ENCODE assay signal across 24 cellular contexts in genomic region chr17:2375406-2375805, GRCh38.
"Had no signal": no experiment of that assay in that cellular context is flagged by ENCODE, and none has a peak within 500 bp of the region (broad histone marks: within the 10 kb centered on the region; RNA-seq: fewer than 3 reads in every experiment).

No MANE protein-coding gene starts in this region.

- H3K27ac Mint-ChIP-seq: activated naive CD4-positive, alpha-beta T cell treated with anti-CD3 and anti-CD28 coated beads for 36 hours; natural killer cell; stimulated activated naive CD8-positive, alpha-beta T cell treated with anti-CD3 and anti-CD28 coated beads, Interleukin-15, Interleukin-2, amounts not matched to agents 100 ng/mL and 50 ng/mL, for 24 hours had no signal

- H3K4me1 ChIP-seq: left ventricle myocardium inferior, psoas muscle, right atrium auricular region, tibial nerve had no signal

- H3K36me3 ChIP-seq: ovary had no signal

- H3K4me1 Mint-ChIP-seq: activated naive CD8-positive, alpha-beta T cell treated with anti-CD3 and anti-CD28 coated beads, Interleukin-2, amount 10 ng/mL, durations not matched to agents 7 days and 5 days; immature natural killer cell; natural killer cell had no signal

- H3K9me3 Mint-ChIP-seq: activated naive CD4-positive, alpha-beta T cell treated with anti-CD3 and anti-CD28 coated beads for 36 hours; activated naive CD8-positive, alpha-beta T cell treated with anti-CD3 and anti-CD28 coated beads, Interleukin-2, amount 10 ng/mL, durations not matched to agents 7 days and 5 days; activated T-cell treated with anti-CD3 and anti-CD28 coated beads, Interleukin-2, amount 50 U/mL, for 4 hours; immature natural killer cell; natural killer cell; stimulated activated naive CD8-positive, alpha-beta T cell treated with anti-CD3 and anti-CD28 coated beads, Interleukin-15, Interleukin-2, amounts not matched to agents 100 ng/mL and 50 ng/mL, for 24 hours had no signal

- ATAC-seq: activated T-cell treated with anti-CD3 and anti-CD28 coated beads, Interleukin-2, amount 50 U/mL, for 4 hours; natural killer cell had no signal

- H3K36me3 Mint-ChIP-seq: activated naive CD8-positive, alpha-beta T cell treated with anti-CD3 and anti-CD28 coated beads, Interleukin-2, amount 10 ng/mL, durations not matched to agents 7 days and 5 days; natural killer cell had no signal

- H3K9me3 ChIP-seq: left ventricle myocardium inferior, neutrophil, ovary, psoas muscle, right atrium auricular region, tibial nerve had no signal

- H3K27me3 Mint-ChIP-seq: activated naive CD8-positive, alpha-beta T cell treated with anti-CD3 and anti-CD28 coated beads, Interleukin-2, amount 10 ng/mL, durations not matched to agents 7 days and 5 days; stimulated activated naive CD8-positive, alpha-beta T cell treated with anti-CD3 and anti-CD28 coated beads, Interleukin-15, Interleukin-2, amounts not matched to agents 100 ng/mL and 50 ng/mL, for 24 hours had no signal

- H3K4me3 ChIP-seq: left ventricle myocardium inferior, ovary, psoas muscle, right atrium auricular region, tibial nerve had no signal

- DNase-seq: activated CD4-positive, alpha-beta T cell treated with anti-CD3 and anti-CD28 coated beads for 4 hours; activated CD4-positive, alpha-beta T cell treated with anti-CD3 and anti-CD28 coated beads, Interleukin-2, amount 50 U/mL, for 48 hours; activated CD4-positive, CD25-positive, alpha-beta regulatory T cell; activated CD8-positive, alpha-beta memory T cell treated with anti-CD3 and anti-CD28 coated beads, Interleukin-2, amount 50 U/mL, for 48 hours; activated effector memory CD4-positive, alpha-beta T cell treated with Interleukin-2 at 50 U/mL for 16 hours; activated naive CD4-positive, alpha-beta T cell treated with anti-CD3 and anti-CD28 coated beads for 36 hours; activated naive CD8-positive, alpha-beta T cell treated with anti-CD3 and anti-CD28 coated beads, Interleukin-2, amount 10 ng/mL, durations not matched to agents 7 days and 5 days; activated T-cell treated with anti-CD3 and anti-CD28 coated beads, Interleukin-2, amount 50 U/mL, for 4 hours; amniotic stem cell; erythroblast; immature natural killer cell; kidney glomerular epithelial cell; left ventricle myocardium inferior; midbrain; natural killer cell; ovary; psoas muscle; stimulated activated CD4-positive, alpha-beta T cell treated with anti-CD3 and anti-CD28 coated beads, Interleukin-12 subunit alpha, Interleukin-12 subunit beta, amount 100 ng/mL, for 4 hours; stimulated activated CD4-positive, alpha-beta T cell treated with anti-CD3 and anti-CD28 coated beads, Interleukin-4, amount 100 ng/mL, for 4 hours; T1000 had no signal

- H3K27me3 ChIP-seq: neutrophil, ovary, right atrium auricular region, tibial nerve had no signal

- H3K4me3 Mint-ChIP-seq: activated naive CD4-positive, alpha-beta T cell treated with anti-CD3 and anti-CD28 coated beads for 36 hours; activated naive CD8-positive, alpha-beta T cell treated with anti-CD3 and anti-CD28 coated beads, Interleukin-2, amount 10 ng/mL, durations not matched to agents 7 days and 5 days; activated T-cell treated with anti-CD3 and anti-CD28 coated beads, Interleukin-2, amount 50 U/mL, for 4 hours; immature natural killer cell; natural killer cell; stimulated activated naive CD8-positive, alpha-beta T cell treated with anti-CD3 and anti-CD28 coated beads, Interleukin-15, Interleukin-2, amounts not matched to agents 100 ng/mL and 50 ng/mL, for 24 hours had no signal

- H3K27ac ChIP-seq: left ventricle myocardium inferior, neutrophil, ovary, psoas muscle, right atrium auricular region, tibial nerve had no signal
